Comparison of ENCODE assay signal across 8 cellular contexts in genomic region chr6:26330835-26331808, GRCh38. TPM values are rescaled to one million over a fixed set of nuclear protein-coding genes. Genes with fewer than 3 reads are reported as not detected.
A peak's percentile ranks its signal among the peaks of the same experiment; 100 is the strongest.
DNase-seq lines count a peak whose midpoint lies in the region; ATAC-seq, FAIRE-seq and TF ChIP-seq lines count a peak whose summit lies in the region.

No MANE protein-coding gene starts in this region.

- H3K36me3 ChIP-seq in HEK293 (ENCODE audit: control insufficient read depth in 2 of 2, insufficient read depth in 1 of 2, low read length in 2 of 2), result no peaks in the 10 kb centered on the region
- H3K36me3 ChIP-seq in OCI-LY3 (replicated peaks; ENCODE audit: low read depth, low read length), result no peaks in the 10 kb centered on the region
- no peaks in the 10 kb centered on the region for H3K36me3 ChIP-seq in keratinocyte (ENCODE audit: control insufficient read depth in 2 of 2, extremely low read depth in 1 of 2, insufficient read depth in 2 of 2, low read length in 2 of 2)
- no peaks in the 10 kb centered on the region for H3K36me3 ChIP-seq in uterus

- H3K79me2 ChIP-seq in OCI-LY3 (ENCODE audit: low read length) (no peaks in the 10 kb centered on the region), keratinocyte (ENCODE audit: control insufficient read depth, insufficient read depth, low read length) (no peaks in the 10 kb centered on the region)

- DNase-seq in Ammon's horn (ENCODE audit: low spot score) (peak; percentile 23), keratinocyte (ENCODE audit: low read depth, low spot score) (no peak), uterus (no peak), superior temporal gyrus (ENCODE audit: extremely low spot score) (no peak)
- DNase-seq in activated naive CD4-positive, alpha-beta T cell treated with anti-CD3 and anti-CD28 coated beads, Interleukin-2, amount 10 ng/mL, durations not matched to agents 7 days and 5 days, result peak; percentile 43

- H2AFZ ChIP-seq in OCI-LY3 (ENCODE audit: low read depth, low read length), result peak overlapping the region; percentile 97
- H2AFZ ChIP-seq in keratinocyte (ENCODE audit: control insufficient read depth, low read length), result peak overlapping the region; percentile 52

- H3K4me2 ChIP-seq in OCI-LY3 (ENCODE audit: low read length), result peak overlapping the region; percentile 63
- peak overlapping the region; percentile 90 for H3K4me2 ChIP-seq in keratinocyte (ENCODE audit: control insufficient read depth, extremely low read depth, insufficient read depth, low read depth, low read length)

- H3K4me3 ChIP-seq in HEK293 (ENCODE audit: low read depth, low read length) (peak overlapping the region; percentile 73), OCI-LY3 (ENCODE audit: low read length) (peak overlapping the region; percentile 98), keratinocyte (ENCODE audit: control insufficient read depth in 2 of 3, extremely low read depth in 1 of 3, insufficient read depth in 2 of 3, low read depth in 1 of 3, low read length in 3 of 3) (peak overlapping the region; percentile 33 to 84 (median 73)), uterus (no peak overlapping the region)

- intact Hi-C loops in uterus (cut with DNase I; ENCODE audit: low total_unique reads), result no loop called here

- H3K36me3 Mint-ChIP-seq in activated naive CD4-positive, alpha-beta T cell treated with anti-CD3 and anti-CD28 coated beads, Interleukin-2, amount 10 ng/mL, durations not matched to agents 7 days and 5 days, result no peaks in the 10 kb centered on the region

- H3K27me3 Mint-ChIP-seq in activated naive CD4-positive, alpha-beta T cell treated with anti-CD3 and anti-CD28 coated beads, Interleukin-2, amount 10 ng/mL, durations not matched to agents 7 days and 5 days, result peaks cover 66% of the 10 kb centered on the region

- no peaks in the 10 kb centered on the region for H3K9me3 Mint-ChIP-seq in activated naive CD4-positive, alpha-beta T cell treated with anti-CD3 and anti-CD28 coated beads, Interleukin-2, amount 10 ng/mL, durations not matched to agents 7 days and 5 days

- POLR2A ChIA-PET in HEK293 (lab: Yijun Ruan, JAX), result interaction anchor here (0.8 to 2.5 kb wide), 16 partner anchors 9 to 801 kb away, joined by 3 to 11 read pairs (median 4); partner anchors contain the start of gene HMGN4

- TF ChIP-seq POLR2A in uterus (IDR thresholded peaks at IDR 0.05), result no peak

- dilution Hi-C loops in keratinocyte (cut with MboI; ENCODE audit: extremely low pct_ligation_motif_present, low sequenced_read_pairs), result loop anchor here (25.0 kb wide), 1 partner anchor 206 kb away; the partner anchor contains the start of gene HMGN4

- no peaks in the 10 kb centered on the region for H3K27me3 ChIP-seq in OCI-LY3 (ENCODE audit: low read depth, low read length)
- H3K27me3 ChIP-seq in keratinocyte (ENCODE audit: control insufficient read depth, extremely low read depth, insufficient read depth, low read length), result no peaks in the 10 kb centered on the region
- peaks cover 17 to 74% of the 10 kb centered on the region in 2 donors for H3K27me3 ChIP-seq in uterus

- H3K4me1 ChIP-seq in HEK293 (ENCODE audit: control insufficient read depth, insufficient read depth, low read length), result peaks cover 2% of the 10 kb centered on the region; the same call in 1 of the 2 replicates
- peaks cover 12% of the 10 kb centered on the region; the same call in 1 of the 2 replicates for H3K4me1 ChIP-seq in OCI-LY3 (ENCODE audit: low read length)
- H3K4me1 ChIP-seq in keratinocyte (ENCODE audit: control insufficient read depth, extremely low read depth, insufficient read depth, low read length), result peaks cover 12% of the 10 kb centered on the region
- H3K4me1 ChIP-seq in uterus, result no peaks in the 10 kb centered on the region

- no peaks in the 10 kb centered on the region for H3K9me3 ChIP-seq in HEK293 (ENCODE audit: control insufficient read depth, insufficient read depth, low read depth, low read length)
- no peaks in the 10 kb centered on the region for H3K9me3 ChIP-seq in OCI-LY3 (ENCODE audit: insufficient read depth, low read length)
- no peaks in the 10 kb centered on the region for H3K9me3 ChIP-seq in keratinocyte (ENCODE audit: control insufficient read depth, low read depth, low read length)
- no peaks in the 10 kb centered on the region for H3K9me3 ChIP-seq in uterus

- peaks cover 58% of the 10 kb centered on the region for H3K4me1 Mint-ChIP-seq in activated naive CD4-positive, alpha-beta T cell treated with anti-CD3 and anti-CD28 coated beads, Interleukin-2, amount 10 ng/mL, durations not matched to agents 7 days and 5 days

- H3K4me3 Mint-ChIP-seq in activated naive CD4-positive, alpha-beta T cell treated with anti-CD3 and anti-CD28 coated beads, Interleukin-2, amount 10 ng/mL, durations not matched to agents 7 days and 5 days, result peak overlapping the region; percentile 64

- H3K27ac ChIP-seq in HEK293 (ENCODE audit: extremely low read depth, low read depth, low read length), result peak overlapping the region; percentile 57
- peak overlapping the region; percentile 8 for H3K27ac ChIP-seq in OCI-LY3 (ENCODE audit: low read length)
- H3K27ac ChIP-seq in keratinocyte (ENCODE audit: control insufficient read depth, insufficient read depth, low read length), result peak overlapping the region; percentile 19
- no peak overlapping the region for H3K27ac ChIP-seq in uterus

- CTCF ChIA-PET in HEK293 (lab: Yijun Ruan, JAX), result interaction anchor here (0.7 to 3.2 kb wide), 5 partner anchors 9 to 240 kb away, joined by 3 to 19 read pairs (median 4); no protein-coding TSS in a partner anchor
- CTCF ChIA-PET in activated naive CD4-positive, alpha-beta T cell treated with anti-CD3 and anti-CD28 coated beads, Interleukin-2, amount 10 ng/mL, durations not matched to agents 7 days and 5 days (lab: Charles Lee), result interaction anchor here (0.9 to 3.2 kb wide), 5 partner anchors 9 to 264 kb away, joined by 3 to 17 read pairs (median 3); no protein-coding TSS in a partner anchor

- peak overlapping the region; percentile 83 for H3K27ac Mint-ChIP-seq in activated naive CD4-positive, alpha-beta T cell treated with anti-CD3 and anti-CD28 coated beads, Interleukin-2, amount 10 ng/mL, durations not matched to agents 7 days and 5 days

- H4K20me1 ChIP-seq in OCI-LY3 (ENCODE audit: insufficient read depth, low read length) (no peaks in the 10 kb centered on the region), keratinocyte (ENCODE audit: control insufficient read depth, extremely low read depth, insufficient read depth, low read length) (no peaks in the 10 kb centered on the region)

- peak overlapping the region; percentile 73 for H3K9ac ChIP-seq in OCI-LY3 (ENCODE audit: low read length)
- peak overlapping the region; percentile 47 for H3K9ac ChIP-seq in keratinocyte (ENCODE audit: control insufficient read depth, extremely low read depth, insufficient read depth, low read length)

- no peak for FAIRE-seq in keratinocyte (lab: Jason Lieb, UNC)

- TF ChIP-seq CTCF in HEK293 (tag by site-specific recombination; IDR thresholded peaks at IDR 0.05) (no peak), OCI-LY3 (IDR thresholded peaks at IDR 0.05; ENCODE audit: low read depth, low read length) (no peak), keratinocyte (optimal IDR thresholded peaks at IDR 0.05 in 1 of 3, IDR thresholded peaks at IDR 0.05 in 1 of 3, conservative IDR thresholded peaks at IDR 0.05 in 1 of 3; ENCODE audit: extremely low read depth in 1 of 3, insufficient read depth in 2 of 3, low read length in 3 of 3) (no peak), uterus (IDR thresholded peaks at IDR 0.05) (no peak)

- no peak for ATAC-seq in GM21423 (IDR thresholded peaks at IDR 0.05; ENCODE audit: unreplicated experiment)

- H3K9me1 ChIP-seq in keratinocyte (ENCODE audit: control insufficient read depth, extremely low read depth, insufficient read depth, low read length), result no peaks in the 10 kb centered on the region

TF ChIP-seq in HEK293, 187 proteins besides CTCF, POLR2A, EP300 and RAD21 (continues in another document):
- TF ChIP-seq ZNF792 (tag by site-specific recombination; IDR thresholded peaks at IDR 0.05) (peak; percentile 78; the same call in 1 of the 2 replicates), ZBTB17 (tag by site-specific recombination; IDR thresholded peaks at IDR 0.05) (peak; percentile 94), GLI2 (tag by site-specific recombination; IDR thresholded peaks at IDR 0.05; ENCODE audit: borderline replicate concordance, low read depth) (no peak), ZNF629 (tag by site-specific recombination; IDR thresholded peaks at IDR 0.05) (peak; percentile 56), ZNF76 (tag by site-specific recombination; IDR thresholded peaks at IDR 0.05; ENCODE audit: borderline replicate concordance, low read depth) (0 out of 2 replicates have a peak, but pooled peaks have one; percentile 20), OVOL3 (tag by site-specific recombination; IDR thresholded peaks at IDR 0.05) (peak; percentile 56; the same call in 1 of the 2 replicates), ZBTB7A (tag by site-specific recombination; IDR thresholded peaks at IDR 0.05; ENCODE audit: low read depth) (no peak), ZNF221 (tag by site-specific recombination; IDR thresholded peaks at IDR 0.05; ENCODE audit: borderline replicate concordance) (no peak), ZNF24 (tag by site-specific recombination; IDR thresholded peaks at IDR 0.05) (0 out of 2 replicates have a peak, but pooled peaks have one; percentile 60), ZNF10 (tag by site-specific recombination; IDR thresholded peaks at IDR 0.05) (peak; percentile 9; the same call in 1 of the 2 replicates), ZFP3 (tag by site-specific recombination; IDR thresholded peaks at IDR 0.05; ENCODE audit: low read depth) (no peak)

RNA-seq across cellular contexts. Expression of gene BTN3A2, which starts 33.9 kb away (rescaled TPM):
- 10.8 to 12.2 TPM (median 11.8 TPM) in 3 replicates for polyA plus RNA-seq in keratinocyte
- 2.0 TPM for polyA plus RNA-seq in keratinocyte (2011; ENCODE audit: low read depth)
- 6.3 and 8.5 TPM in 2 replicates for polyA plus RNA-seq in keratinocyte (2011; cell fraction: cytosol; rRNA removed)
- 16.2 and 16.5 TPM in 2 replicates for polyA plus RNA-seq in keratinocyte (2011; cell fraction: nucleus; rRNA removed)
- 3.1 and 7.2 TPM in 2 replicates for polyA plus RNA-seq in keratinocyte (2012; ENCODE audit: low replicate concordance)
- polyA minus RNA-seq in keratinocyte, result 4.9 to 14.4 TPM (median 12.0 TPM) in 3 replicates
- 3.6 TPM for polyA minus RNA-seq in keratinocyte (2011; cell fraction: cytosol; rRNA and poly(A)+ RNA removed)
- 2.3 and 9.9 TPM in 2 replicates for polyA minus RNA-seq in keratinocyte (2011; cell fraction: nucleus; rRNA and poly(A)+ RNA removed)
- 10 to 100 TPM in 3 of 4 donors, 1 to 10 TPM in 1; 8.7 to 70.6 (median 26.4) TPM for total RNA-seq in uterus

RNA-seq across cellular contexts. Expression of gene BTN2A2, which starts 51.8 kb away (rescaled TPM):
- polyA plus RNA-seq in keratinocyte, result 5.0 to 8.3 TPM (median 6.1 TPM) in 3 replicates
- 1.9 TPM for polyA plus RNA-seq in keratinocyte (2011; ENCODE audit: low read depth)
- polyA plus RNA-seq in keratinocyte (2011; cell fraction: cytosol; rRNA removed), result 3.2 and 4.5 TPM in 2 replicates
- 20.0 and 21.0 TPM in 2 replicates for polyA plus RNA-seq in keratinocyte (2011; cell fraction: nucleus; rRNA removed)
- polyA plus RNA-seq in keratinocyte (2012; ENCODE audit: low replicate concordance), result 5.0 and 5.7 TPM in 2 replicates
- 7.2 to 8.3 TPM (median 7.9 TPM) in 3 replicates for polyA minus RNA-seq in keratinocyte
- polyA minus RNA-seq in keratinocyte (2011; cell fraction: cytosol; rRNA and poly(A)+ RNA removed), result 2.3 TPM
- polyA minus RNA-seq in keratinocyte (2011; cell fraction: nucleus; rRNA and poly(A)+ RNA removed), result 7.7 and 13.3 TPM in 2 replicates
- 10 to 100 TPM in 2 of 4 donors, 1 to 10 TPM in 2; 6.5 to 24.3 (median 14.6) TPM for total RNA-seq in uterus

Comparison
In these comparisons a context has a peak if more than half of its experiments do, and no peak if none do; other contexts are left out.
1. DNase-seq: peak in Ammon's horn (single experiment) and activated naive CD4-positive, alpha-beta T cell treated with anti-CD3 and anti-CD28 coated beads, Interleukin-2, amount 10 ng/mL, durations not matched to agents 7 days and 5 days (single experiment); none in keratinocyte (single experiment), uterus (0 of 2) and superior temporal gyrus (single experiment).
2. H3K27ac ChIP-seq: peak in HEK293 (single experiment), OCI-LY3 (single experiment) and keratinocyte (single experiment); none in uterus (0 of 2).
3. H3K4me3 ChIP-seq: peak in HEK293 (single experiment), OCI-LY3 (single experiment) and keratinocyte (3 of 3); none in uterus (0 of 2).